ENCODE assay signal across 13 cellular contexts in genomic region chr4:26130173-26130572, GRCh38.
DNase-seq lines count a peak whose midpoint lies in the region; ATAC-seq and TF ChIP-seq lines count a peak whose summit lies in the region.
"Had no signal": no experiment of that assay in that cellular context is flagged by ENCODE, and none has a peak within 500 bp of the region (broad histone marks: within the 10 kb centered on the region; RNA-seq: fewer than 3 reads in every experiment).

No MANE protein-coding gene starts in this region.

- intact Hi-C loops in activated T-helper 2 cell treated with anti-CD3 and anti-CD28 coated beads, Interferon-gamma antibody, Interleukin-2, Interleukin-4, amounts not matched to agents 10 μg/mL and 5 μg/mL and 100 μg/mL, durations not matched to agents 14 hours and 24 hours and 36 hours (cut with micrococcal nuclease): loop anchor here (1.0 to 2.0 kb wide), 8 partner anchors 15 to 189 kb away; no protein-coding TSS in a partner anchor
- intact Hi-C loops in esophagus muscularis mucosa (cut with DNase I): no loop called here

- ATAC-seq in activated CD8-positive, alpha-beta memory T cell treated with anti-CD3 and anti-CD28 coated beads, Interleukin-2, amount 10 ng/mL, durations not matched to agents 7 days and 5 days: peak; percentile 71
- ATAC-seq in GM21360 (IDR thresholded peaks at IDR 0.05; ENCODE audit: unreplicated experiment) (peak; percentile 68), HG03064 (IDR thresholded peaks at IDR 0.05; ENCODE audit: low read depth, unreplicated experiment) (peak; percentile 81)
- ATAC-seq: psoas muscle had no signal

- no peak for TF ChIP-seq EP300 in esophagus muscularis mucosa (IDR thresholded peaks at IDR 0.05)

- peaks cover 47% of the 10 kb centered on the region for H3K36me3 Mint-ChIP-seq in activated CD8-positive, alpha-beta memory T cell treated with anti-CD3 and anti-CD28 coated beads, Interleukin-2, amount 10 ng/mL, durations not matched to agents 7 days and 5 days
- H3K36me3 Mint-ChIP-seq in activated T-helper 2 cell treated with anti-CD3 and anti-CD28 coated beads, Interferon-gamma antibody, Interleukin-2, Interleukin-4, amounts not matched to agents 10 μg/mL and 5 μg/mL and 100 μg/mL, durations not matched to agents 14 hours and 24 hours and 36 hours (ENCODE audit: low read depth): peaks cover 62% of the 10 kb centered on the region
- H3K36me3 Mint-ChIP-seq: brain had no signal

- no peaks in the 10 kb centered on the region for H3K27me3 ChIP-seq in esophagus muscularis mucosa

- H3K4me1 ChIP-seq in esophagus muscularis mucosa: no peaks in the 10 kb centered on the region
- H3K4me1 ChIP-seq: psoas muscle had no signal

- H3K27me3 Mint-ChIP-seq in activated CD8-positive, alpha-beta memory T cell treated with anti-CD3 and anti-CD28 coated beads, Interleukin-2, amount 10 ng/mL, durations not matched to agents 7 days and 5 days: no peaks in the 10 kb centered on the region
- no peaks in the 10 kb centered on the region for H3K27me3 Mint-ChIP-seq in activated T-helper 2 cell treated with anti-CD3 and anti-CD28 coated beads, Interferon-gamma antibody, Interleukin-2, Interleukin-4, amounts not matched to agents 10 μg/mL and 5 μg/mL and 100 μg/mL, durations not matched to agents 14 hours and 24 hours and 36 hours (ENCODE audit: low read depth)

- CTCF ChIA-PET in activated CD8-positive, alpha-beta memory T cell treated with anti-CD3 and anti-CD28 coated beads, Interleukin-2, amount 10 ng/mL, durations not matched to agents 7 days and 5 days (lab: Charles Lee): interaction anchor here (0.9 to 2.2 kb wide), 4 partner anchors 25 to 101 kb away, joined by 3 to 7 read pairs (median 4); no protein-coding TSS in a partner anchor

- no peak overlapping the region for H3K4me3 ChIP-seq in esophagus muscularis mucosa
- H3K4me3 ChIP-seq: lung, psoas muscle had no signal

- H3K27ac Mint-ChIP-seq in activated CD8-positive, alpha-beta memory T cell treated with anti-CD3 and anti-CD28 coated beads, Interleukin-2, amount 10 ng/mL, durations not matched to agents 7 days and 5 days: peak overlapping the region; percentile 78
- peak overlapping the region; percentile 90 for H3K27ac Mint-ChIP-seq in activated T-helper 2 cell treated with anti-CD3 and anti-CD28 coated beads, Interferon-gamma antibody, Interleukin-2, Interleukin-4, amounts not matched to agents 10 μg/mL and 5 μg/mL and 100 μg/mL, durations not matched to agents 14 hours and 24 hours and 36 hours

- no peak overlapping the region for H3K27ac ChIP-seq in esophagus muscularis mucosa (replicated peaks in 1 of 4)
- H3K27ac ChIP-seq: psoas muscle had no signal

- H3K36me3 ChIP-seq in esophagus muscularis mucosa: no peaks in the 10 kb centered on the region

- TF ChIP-seq CTCF in esophagus muscularis mucosa (IDR thresholded peaks at IDR 0.05): no peak

- H3K4me1 Mint-ChIP-seq in activated CD8-positive, alpha-beta memory T cell treated with anti-CD3 and anti-CD28 coated beads, Interleukin-2, amount 10 ng/mL, durations not matched to agents 7 days and 5 days: peaks cover 66% of the 10 kb centered on the region
- H3K4me1 Mint-ChIP-seq in activated T-helper 2 cell treated with anti-CD3 and anti-CD28 coated beads, Interferon-gamma antibody, Interleukin-2, Interleukin-4, amounts not matched to agents 10 μg/mL and 5 μg/mL and 100 μg/mL, durations not matched to agents 14 hours and 24 hours and 36 hours (ENCODE audit: low read depth): peaks cover 81% of the 10 kb centered on the region
- H3K4me1 Mint-ChIP-seq: brain had no signal

- H3K9me3 Mint-ChIP-seq in activated CD8-positive, alpha-beta memory T cell treated with anti-CD3 and anti-CD28 coated beads, Interleukin-2, amount 10 ng/mL, durations not matched to agents 7 days and 5 days (ENCODE audit: low read depth): peaks cover 16% of the 10 kb centered on the region
- H3K9me3 Mint-ChIP-seq in activated T-helper 2 cell treated with anti-CD3 and anti-CD28 coated beads, Interferon-gamma antibody, Interleukin-2, Interleukin-4, amounts not matched to agents 10 μg/mL and 5 μg/mL and 100 μg/mL, durations not matched to agents 14 hours and 24 hours and 36 hours: peaks cover 50% of the 10 kb centered on the region

- no peaks in the 10 kb centered on the region for H3K9me3 ChIP-seq in esophagus muscularis mucosa
- H3K9me3 ChIP-seq: psoas muscle had no signal

- no peak for TF ChIP-seq POLR2A in esophagus muscularis mucosa (IDR thresholded peaks at IDR 0.05; ENCODE audit: low read depth)

- peak overlapping the region; percentile 3 for H3K4me3 Mint-ChIP-seq in activated CD8-positive, alpha-beta memory T cell treated with anti-CD3 and anti-CD28 coated beads, Interleukin-2, amount 10 ng/mL, durations not matched to agents 7 days and 5 days
- H3K4me3 Mint-ChIP-seq in activated T-helper 2 cell treated with anti-CD3 and anti-CD28 coated beads, Interferon-gamma antibody, Interleukin-2, Interleukin-4, amounts not matched to agents 10 μg/mL and 5 μg/mL and 100 μg/mL, durations not matched to agents 14 hours and 24 hours and 36 hours (ENCODE audit: low read depth): peak overlapping the region; percentile 34
- H3K4me3 Mint-ChIP-seq: brain had no signal

- WGBS in esophagus muscularis mucosa: 93% methylated on average over 7 of the region's 7 CpGs

- peak; percentile 74 for DNase-seq in activated CD8-positive, alpha-beta memory T cell treated with anti-CD3 and anti-CD28 coated beads, Interleukin-2, amount 10 ng/mL, durations not matched to agents 7 days and 5 days
- DNase-seq in activated CD8-positive, alpha-beta memory T cell treated with anti-CD3 and anti-CD28 coated beads for 24 hours: no peak
- peak; percentile 28 for DNase-seq in activated T-helper 2 cell treated with anti-CD3 and anti-CD28 coated beads, Interferon-gamma antibody, Interleukin-2, Interleukin-4, amounts not matched to agents 10 μg/mL and 5 μg/mL and 100 μg/mL, durations not matched to agents 14 hours and 24 hours and 36 hours (ENCODE audit: low spot score)
- DNase-seq in NCI-H1417 treated with DMSO at 0.1 percent for 48 hours (lab: John Stamatoyannopoulos, UW): no peak
- DNase-seq in AG08396 (ENCODE audit: low spot score): no peak
- DNase-seq in esophagus muscularis mucosa (ENCODE audit: extremely low spot score): no peak
- DNase-seq: IMR-90, NCI-H69, psoas muscle had no signal

Comparison
In these comparisons a context has a peak if more than half of its experiments do, and no peak if none do; other contexts are left out.
1. DNase-seq: peak in activated CD8-positive, alpha-beta memory T cell treated with anti-CD3 and anti-CD28 coated beads, Interleukin-2, amount 10 ng/mL, durations not matched to agents 7 days and 5 days (single experiment) and activated T-helper 2 cell treated with anti-CD3 and anti-CD28 coated beads, Interferon-gamma antibody, Interleukin-2, Interleukin-4, amounts not matched to agents 10 μg/mL and 5 μg/mL and 100 μg/mL, durations not matched to agents 14 hours and 24 hours and 36 hours (single experiment); none in activated CD8-positive, alpha-beta memory T cell treated with anti-CD3 and anti-CD28 coated beads for 24 hours (single experiment), NCI-H1417 treated with DMSO at 0.1 percent for 48 hours (single experiment), AG08396 (single experiment) and esophagus muscularis mucosa (single experiment).
2. Peak in every context shown above with its lines, with median percentiles within 50 percentile points of each other: ATAC-seq.